Comparison of ENCODE assay signal across 8 cellular contexts in genomic region chr1:5480906-5481305, GRCh38.
"Had no signal": no experiment of that assay in that cellular context is flagged by ENCODE, and none has a peak within 500 bp of the region (broad histone marks: within the 10 kb centered on the region; RNA-seq: fewer than 3 reads in every experiment).

No MANE protein-coding gene starts in this region.

- H3K9ac ChIP-seq: GM23248 had no signal

- H3K4me1 ChIP-seq: HAP-1 had no signal

- H3K4me3 ChIP-seq: GM23248, HAP-1 had no signal

- H3K9me3 ChIP-seq: HAP-1 had no signal

- H3K36me3 ChIP-seq: HAP-1 had no signal

- DNase-seq: GM23248, GOT3, H7, HFFc6 had no signal

- ATAC-seq: HCT116, HepG2 had no signal

- H3K27ac ChIP-seq: GM23248, HL-60 had no signal

- H2AFZ ChIP-seq: GM23248 had no signal
